1 cellular context compared by ENCODE assay signal in the genomic region with DNA sequence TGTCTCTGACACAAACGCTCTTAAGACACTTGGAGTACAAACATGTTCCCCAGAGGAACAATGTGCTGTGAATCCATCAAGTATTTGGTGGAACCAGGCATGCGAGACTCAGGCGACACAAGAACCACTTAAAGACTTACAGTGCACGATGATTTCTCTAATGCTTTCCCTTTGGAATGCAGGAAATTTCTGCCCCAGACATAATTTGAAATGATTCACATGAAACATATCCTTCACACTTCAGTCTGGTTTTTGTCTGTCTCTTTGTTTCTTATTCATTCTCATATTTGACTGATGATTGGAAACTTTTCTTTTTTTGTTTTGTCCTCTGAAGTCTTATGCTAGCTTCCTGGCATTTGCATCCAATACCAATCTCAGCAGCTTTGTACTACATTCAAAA.
TF ChIP-seq lines count a peak whose summit lies in the region.

No MANE protein-coding gene starts in this region.

TF ChIP-seq in SK-N-SH, 30 proteins besides CTCF, POLR2A, EP300 and RAD21 (continued from another document):
- peak; percentile 98 for TF ChIP-seq PBX3 (IDR thresholded peaks at IDR 0.05)
- TF ChIP-seq MEF2A (IDR thresholded peaks at IDR 0.05; ENCODE audit: borderline replicate concordance, low read depth), result peak; percentile 64
- TF ChIP-seq, protein P1, sequence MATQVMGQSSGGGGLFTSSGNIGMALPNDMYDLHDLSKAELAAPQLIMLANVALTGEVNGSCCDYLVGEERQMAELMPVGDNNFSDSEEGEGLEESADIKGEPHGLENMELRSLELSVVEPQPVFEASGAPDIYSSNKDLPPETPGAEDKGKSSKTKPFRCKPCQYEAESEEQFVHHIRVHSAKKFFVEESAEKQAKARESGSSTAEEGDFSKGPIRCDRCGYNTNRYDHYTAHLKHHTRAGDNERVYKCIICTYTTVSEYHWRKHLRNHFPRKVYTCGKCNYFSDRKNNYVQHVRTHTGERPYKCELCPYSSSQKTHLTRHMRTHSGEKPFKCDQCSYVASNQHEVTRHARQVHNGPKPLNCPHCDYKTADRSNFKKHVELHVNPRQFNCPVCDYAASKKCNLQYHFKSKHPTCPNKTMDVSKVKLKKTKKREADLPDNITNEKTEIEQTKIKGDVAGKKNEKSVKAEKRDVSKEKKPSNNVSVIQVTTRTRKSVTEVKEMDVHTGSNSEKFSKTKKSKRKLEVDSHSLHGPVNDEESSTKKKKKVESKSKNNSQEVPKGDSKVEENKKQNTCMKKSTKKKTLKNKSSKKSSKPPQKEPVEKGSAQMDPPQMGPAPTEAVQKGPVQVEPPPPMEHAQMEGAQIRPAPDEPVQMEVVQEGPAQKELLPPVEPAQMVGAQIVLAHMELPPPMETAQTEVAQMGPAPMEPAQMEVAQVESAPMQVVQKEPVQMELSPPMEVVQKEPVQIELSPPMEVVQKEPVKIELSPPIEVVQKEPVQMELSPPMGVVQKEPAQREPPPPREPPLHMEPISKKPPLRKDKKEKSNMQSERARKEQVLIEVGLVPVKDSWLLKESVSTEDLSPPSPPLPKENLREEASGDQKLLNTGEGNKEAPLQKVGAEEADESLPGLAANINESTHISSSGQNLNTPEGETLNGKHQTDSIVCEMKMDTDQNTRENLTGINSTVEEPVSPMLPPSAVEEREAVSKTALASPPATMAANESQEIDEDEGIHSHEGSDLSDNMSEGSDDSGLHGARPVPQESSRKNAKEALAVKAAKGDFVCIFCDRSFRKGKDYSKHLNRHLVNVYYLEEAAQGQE (IDR thresholded peaks at IDR 0.05; ENCODE audit: low read depth, low read length), result 0 out of 2 replicates have a peak, but pooled peaks have one; percentile 17
